Comparison of ENCODE assay signal across 17 cellular contexts in the genomic region with DNA sequence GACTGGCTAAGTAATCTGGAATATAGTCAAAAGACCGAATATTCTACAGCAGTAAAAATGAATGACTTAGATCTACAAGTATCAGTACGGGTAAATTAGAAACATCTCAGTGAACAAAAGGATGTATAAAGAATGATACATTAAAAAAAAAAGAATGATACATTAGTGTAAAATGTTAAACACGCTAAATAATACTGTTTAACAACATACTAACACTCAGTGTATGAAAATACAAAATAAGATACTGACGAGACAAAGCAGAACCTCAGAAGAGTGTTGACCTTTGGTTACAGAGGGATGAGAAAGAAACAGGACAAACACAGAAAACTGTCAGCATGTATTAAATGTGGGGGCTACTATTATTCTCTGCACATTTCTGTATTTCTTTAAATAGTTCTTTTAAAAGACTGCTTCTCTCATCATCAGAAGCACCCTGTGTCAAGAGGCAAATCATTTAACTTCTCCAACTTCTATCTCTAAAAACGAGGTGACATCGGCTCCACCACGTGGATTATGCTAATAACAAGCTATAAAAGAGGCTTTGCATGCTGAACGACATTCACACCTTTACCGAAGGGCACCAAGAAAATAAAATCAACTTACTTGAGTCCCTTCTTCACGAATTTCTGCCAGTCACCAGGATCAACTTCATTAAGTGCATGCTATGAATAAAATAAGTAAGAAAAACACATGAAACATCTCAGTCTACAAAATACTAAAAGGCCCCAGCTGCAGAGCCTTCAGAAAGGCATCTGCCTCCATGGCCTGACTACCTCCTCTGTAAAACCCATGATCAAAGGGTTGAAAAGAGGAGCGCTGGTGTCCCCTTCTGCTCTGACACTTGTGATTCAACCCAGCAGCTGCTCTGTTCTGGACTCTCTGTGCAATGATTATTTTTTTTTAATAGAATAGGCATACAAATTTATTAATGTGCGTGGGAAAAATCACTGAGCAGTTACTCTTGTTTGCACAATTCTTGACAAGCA. TPM values are rescaled to one million over a fixed set of nuclear protein-coding genes. Genes with fewer than 3 reads are reported as not detected.
A peak's percentile ranks its signal among the peaks of the same experiment; 100 is the strongest.
DNase-seq lines count a peak whose midpoint lies in the region; ATAC-seq and TF ChIP-seq lines count a peak whose summit lies in the region.
"Had no signal": no experiment of that assay in that cellular context is flagged by ENCODE, and none has a peak within 500 bp of the region (broad histone marks: within the 10 kb centered on the region; RNA-seq: fewer than 3 reads in every experiment).

No MANE protein-coding gene starts in this region.

- no peaks in the 10 kb centered on the region for H3K9me3 ChIP-seq in PC-9 (ENCODE audit: insufficient read depth, low read depth)
- peaks cover 13% of the 10 kb centered on the region for H3K9me3 ChIP-seq in skeletal muscle satellite cell (replicated peaks; ENCODE audit: low read length)
- H3K9me3 ChIP-seq in colonic mucosa, result no peaks in the 10 kb centered on the region

- H3K4me1 ChIP-seq in PC-9 (replicated peaks; ENCODE audit: insufficient read depth), result 0 out of 2 replicates have a peak, but pooled peaks cover 5% of the 10 kb centered on the region
- peaks cover 37% of the 10 kb centered on the region for H3K4me1 ChIP-seq in skeletal muscle satellite cell (ENCODE audit: control insufficient read depth, insufficient read depth, low read length)
- H3K4me1 ChIP-seq in colonic mucosa, result no peaks in the 10 kb centered on the region

- H3K27ac ChIP-seq in PC-9 (peak overlapping the region; percentile 49), caudate nucleus (ENCODE audit: low read depth, low read length) (peak overlapping the region; percentile 29), colonic mucosa (no peak overlapping the region)

- no peaks in the 10 kb centered on the region for H3K9me2 ChIP-seq in PC-9 (ENCODE audit: insufficient read depth)

- H3K79me2 ChIP-seq in PC-9 (ENCODE audit: low read depth), result no peaks in the 10 kb centered on the region

- no peak for DNase-seq in PC-9
- peak in 10 of 61 donors; percentile 6 to 57 (median 22) for DNase-seq in caudate nucleus (lab: John Stamatoyannopoulos, UW)
- peak; percentile 1 for DNase-seq in left lobe of liver (ENCODE audit: low spot score)
- no peak for DNase-seq in DMS79 treated with DMSO at 0.1 percent for 48 hours (lab: John Stamatoyannopoulos, UW)
- DNase-seq in GOT3 (lab: John Stamatoyannopoulos, UW), result no peak
- no peak for DNase-seq in colonic mucosa
- DNase-seq: ACHN, AML-193, EL, H9, NCI-H1105 treated with DMSO at 0.1 percent for 48 hours, NCI-H187, NCI-H446, NCI-H69, SIG-M5 had no signal

- no peak for TF ChIP-seq CTCF in PC-9 (conservative IDR thresholded peaks at IDR 0.05)
- TF ChIP-seq CTCF in colonic mucosa (IDR thresholded peaks at IDR 0.05), result no peak

- no peak for ATAC-seq in left lobe of liver

- intact Hi-C loops in PC-9 (cut with micrococcal nuclease; ENCODE audit: unreplicated experiment), result no loop called here
- intact Hi-C loops in colonic mucosa (cut with DNase I), result no loop called here

- H3K27me3 ChIP-seq in PC-9 (ENCODE audit: insufficient read depth, low read depth) (no peaks in the 10 kb centered on the region), skeletal muscle satellite cell (ENCODE audit: control insufficient read depth, insufficient read depth, low read length) (no peaks in the 10 kb centered on the region), colonic mucosa (no peaks in the 10 kb centered on the region)

- H3K36me3 ChIP-seq in PC-9 (ENCODE audit: low read depth) (peaks cover 34% of the 10 kb centered on the region), skeletal muscle satellite cell (ENCODE audit: insufficient read depth, low read length) (peaks cover 74% of the 10 kb centered on the region), colonic mucosa (no peaks in the 10 kb centered on the region)

- H3K4me2 ChIP-seq in PC-9, result no peak overlapping the region
- no peak overlapping the region for H3K4me2 ChIP-seq in skeletal muscle satellite cell (ENCODE audit: low read length)

- no peaks in the 10 kb centered on the region for H4K20me1 ChIP-seq in PC-9 (ENCODE audit: insufficient read depth)

- no TSS peak for BruUV-seq in PC-9 (replicated peaks; lab: Mats Ljungman, UMichigan)

- H3K4me3 ChIP-seq in PC-9 (no peak overlapping the region), skeletal muscle satellite cell (ENCODE audit: low read length) (no peak overlapping the region), colonic mucosa (no peak overlapping the region)

- CTCF ChIA-PET in PC-9 (lab: Charles Lee), result no interaction called here

- H3K9ac ChIP-seq in skeletal muscle satellite cell (ENCODE audit: low read depth, low read length) (peak overlapping the region; percentile 10), colonic mucosa (ENCODE audit: low read depth in 2 of 2, low read length in 2 of 2) (no peak overlapping the region)

- H2AFZ ChIP-seq in PC-9, result no peak overlapping the region

- POLR2A ChIA-PET in PC-9 (lab: Charles Lee; ENCODE audit: unreplicated experiment), result no interaction called here

- no peaks in the 10 kb centered on the region for H3F3A ChIP-seq in PC-9 (ENCODE audit: insufficient read depth, low read depth)

RNA-seq across cellular contexts. Expression of gene MRAP, which starts 42.5 kb away (rescaled TPM):
- total RNA-seq in PC-9 (2021), result not detected in 2 replicates
- total RNA-seq in left lobe of liver, result 3.4 TPM
- total RNA-seq in skeletal muscle satellite cell (2012; rRNA removed), result not detected in 2 replicates
- not detected for total RNA-seq in colonic mucosa
- total RNA-seq: H9, RPMI7951 had no signal

RNA-seq across cellular contexts. Expression of gene URB1, which starts 51.7 kb away (rescaled TPM):
- total RNA-seq in PC-9 (2021), result 11.0 TPM in 2 replicates
- total RNA-seq in left lobe of liver, result 9.2 TPM
- 29.5 and 34.0 TPM in 2 replicates for total RNA-seq in skeletal muscle satellite cell (2012; rRNA removed)
- total RNA-seq in colonic mucosa, result 10 to 100 TPM in 1 of 2 donors, 1 to 10 TPM in 1; 6.1 to 16.4 TPM
